In the genomic region with DNA sequence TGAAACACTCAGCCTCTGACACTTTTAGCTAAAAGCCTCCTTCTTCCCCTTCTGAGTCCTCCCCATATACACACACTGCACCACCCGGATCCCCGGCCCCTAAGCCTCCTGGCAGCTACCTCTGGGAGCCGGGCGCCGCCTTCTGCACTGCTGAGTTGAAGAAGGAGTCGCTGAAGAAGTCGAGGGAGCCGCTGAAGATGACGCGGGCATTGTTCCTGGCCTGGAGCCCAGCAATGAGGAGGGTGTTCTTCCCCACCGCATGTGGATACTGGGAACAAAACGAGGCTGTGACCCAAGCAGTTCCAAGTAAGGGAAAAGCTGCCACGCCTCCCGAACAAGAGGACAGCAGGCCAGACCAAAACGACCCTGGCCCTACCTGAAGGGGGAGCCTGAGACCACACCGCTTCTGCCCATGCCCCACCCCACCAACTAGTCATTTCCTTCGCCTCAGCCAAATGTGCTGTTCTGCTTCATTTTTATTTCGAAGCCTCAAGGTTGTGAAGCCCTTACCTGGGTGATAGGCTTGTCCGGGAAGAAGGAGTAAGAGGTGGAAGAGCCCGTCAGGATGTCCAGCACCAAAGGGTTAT, we compare ENCODE assay signal across 17 cellular contexts. TPM values are rescaled to one million over a fixed set of nuclear protein-coding genes. Genes with fewer than 3 reads are reported as not detected.
DNase-seq lines count a peak whose midpoint lies in the region; ATAC-seq, FAIRE-seq and TF ChIP-seq lines count a peak whose summit lies in the region.
"Had no signal": no experiment of that assay in that cellular context is flagged by ENCODE, and none has a peak within 500 bp of the region (broad histone marks: within the 10 kb centered on the region; RNA-seq: fewer than 3 reads in every experiment).

No MANE protein-coding gene starts in this region.

- no peak overlapping the region for H3K4me3 ChIP-seq in HEK293 (ENCODE audit: low read depth, low read length)
- no peak overlapping the region for H3K4me3 ChIP-seq in K562
- no peak overlapping the region for H3K4me3 ChIP-seq in sigmoid colon
- H3K4me3 ChIP-seq: suprapubic skin had no signal

- H3K36me3 ChIP-seq in HEK293 (ENCODE audit: control insufficient read depth in 2 of 2, insufficient read depth in 1 of 2, low read length in 2 of 2) (peaks cover 45 to 98% of the 10 kb centered on the region in 2 experiments), K562 (ENCODE audit: control insufficient read depth, insufficient read depth, low read length) (peaks cover 91% of the 10 kb centered on the region), sigmoid colon (peaks cover 43 to 91% (median 64%) of the 10 kb centered on the region in 4 donors)

- peaks cover 5% of the 10 kb centered on the region for H4K20me1 ChIP-seq in K562 (replicated peaks; ENCODE audit: control insufficient read depth, insufficient read depth, low read length)

- peak; percentile 50; the same call in 2 of the 3 replicates for ATAC-seq in K562
- peak; percentile 36 for ATAC-seq in left ventricle myocardium superior

- TF ChIP-seq CTCF in HEK293 (tag by site-specific recombination; IDR thresholded peaks at IDR 0.05) (no peak), K562 (IDR thresholded peaks at IDR 0.05 in 2 of 3, conservative IDR thresholded peaks at IDR 0.05 in 1 of 3; ENCODE audit: insufficient read depth in 2 of 3, low read depth in 1 of 3, low read length in 3 of 3) (peak in 2 of 3 experiments; percentile 23 to 31; a peak in 1 of 6 replicates), sigmoid colon (IDR thresholded peaks at IDR 0.05) (no peak)

- no peak overlapping the region; a peak in 1 of 4 replicates for H3K9ac ChIP-seq in K562 (ENCODE audit: insufficient read depth in 1 of 2, low read depth in 2 of 2, low read length in 2 of 2)

- H3K79me2 ChIP-seq in K562 (ENCODE audit: control insufficient read depth, insufficient read depth, low read length) = peaks cover 28% of the 10 kb centered on the region

- WGBS in K562 (ENCODE audit: insufficient coverage, low coverage, missing lambda C conversion rate) = 85% methylated on average over 20 of the region's 20 CpGs
- WGBS in sigmoid colon, 2 donors = 76 to 86% methylated on average over 20 of the region's 20 CpGs

- TF ChIP-seq POLR2A in K562 (conservative IDR thresholded peaks at IDR 0.05) (no peak), sigmoid colon (IDR thresholded peaks at IDR 0.05) (no peak)

- H3K9me1 ChIP-seq in K562 (ENCODE audit: control insufficient read depth, insufficient read depth, low read length) = peaks cover 1% of the 10 kb centered on the region

- POLR2A ChIA-PET in HEK293 (lab: Yijun Ruan, JAX) (interaction anchor here (1.6 kb wide), 1 partner anchor 20 kb away, joined by 8 read pairs; no protein-coding TSS in a partner anchor), K562 (lab: Yijun Ruan, JAX) (interaction anchor here (2.6 kb wide), 1 partner anchor 8 kb away, joined by 11 read pairs; no protein-coding TSS in a partner anchor)

- in situ Hi-C loops in K562 (cut with MboI) = no loop called here

- no peak overlapping the region for H2AFZ ChIP-seq in K562 (ENCODE audit: low read depth, low read length)

- no peaks in the 10 kb centered on the region for H3K4me1 ChIP-seq in HEK293 (ENCODE audit: control insufficient read depth, insufficient read depth, low read length)
- peaks cover 0 to 5% of the 10 kb centered on the region in 2 experiments; a peak in 1 of 5 replicates for H3K4me1 ChIP-seq in K562 (replicated peaks in 1 of 2; ENCODE audit: control insufficient read depth in 2 of 2, insufficient read depth in 2 of 2, low read length in 2 of 2)
- H3K4me1 ChIP-seq in sigmoid colon = peaks cover 0 to 3% (median under 1%) of the 10 kb centered on the region in 4 donors
- H3K4me1 ChIP-seq: Caco-2 had no signal

- DNase-seq in K562 (ENCODE audit: extremely low read depth in 1 of 4, low spot score in 3 of 4) = no peak
- peak; percentile 51 for DNase-seq in left ventricle myocardium superior
- peak; percentile 74 for DNase-seq in sigmoid colon
- DNase-seq in stimulated activated CD4-positive, alpha-beta T cell treated with anti-CD3 and anti-CD28 coated beads, Interleukin-4, amount 100 ng/mL, for 1 hour = no peak
- no peak for DNase-seq in GM19240 (ENCODE audit: insufficient read length, low spot score)
- DNase-seq in hepatic stellate cell (ENCODE audit: low spot score) = no peak
- DNase-seq in NOMO-1 treated with dmso at 0.1 percent for 144 hours (lab: John Stamatoyannopoulos, UW; ENCODE audit: unreplicated experiment) = no peak
- DNase-seq: activated CD4-positive, CD25-positive, alpha-beta regulatory T cell; activated effector memory CD4-positive, alpha-beta T cell treated with Interleukin-2 at 50 U/mL for 16 hours; amniotic stem cell; Caco-2; NCI-H1930; SHP77; stimulated activated CD4-positive, alpha-beta T cell treated with anti-CD3 and anti-CD28 coated beads, Interleukin-4, amount 100 ng/mL, for 24 hours had no signal

- CTCF ChIA-PET in HEK293 (lab: Yijun Ruan, JAX) (interaction anchor here (0.6 to 1.5 kb wide), 3 partner anchors 21 to 1615 kb away, joined by 3 to 4 read pairs (median 3); no protein-coding TSS in a partner anchor), K562 (lab: Yijun Ruan, JAX; ENCODE audit: low intra/inter-chr PET ratio) (no interaction called here)

- H3K27ac ChIP-seq in HEK293 (ENCODE audit: extremely low read depth, low read depth, low read length) (no peak overlapping the region), K562 (ENCODE audit: extremely low read depth, low read depth, low read length) (no peak overlapping the region), sigmoid colon (peak overlapping the region in 2 of 4 donors; percentile 35 to 44)
- H3K27ac ChIP-seq: suprapubic skin had no signal

- TF ChIP-seq RAD21 in K562 (CRISPR knock-in tag; conservative IDR thresholded peaks at IDR 0.05 in 1 of 2, IDR thresholded peaks at IDR 0.05 in 1 of 2) = 0 out of 4 replicates have a peak, but pooled peaks of 1 of the 2 experiments have one; percentile 7

- intact Hi-C loops in K562 (cut with micrococcal nuclease) (no loop called here), left ventricle myocardium superior (cut with micrococcal nuclease) (no loop called here), sigmoid colon (cut with DNase I) (no loop called here)

- H3K9me3 ChIP-seq in HEK293 (ENCODE audit: control insufficient read depth, insufficient read depth, low read depth, low read length) = no peaks in the 10 kb centered on the region
- no peaks in the 10 kb centered on the region for H3K9me3 ChIP-seq in K562 (replicated peaks; ENCODE audit: control insufficient read depth, insufficient read depth, low read depth, low read length)
- no peaks in the 10 kb centered on the region for H3K9me3 ChIP-seq in sigmoid colon
- H3K9me3 ChIP-seq: Caco-2, suprapubic skin had no signal

- TF ChIP-seq EP300 in K562 (IDR thresholded peaks at IDR 0.05; ENCODE audit: low read length) = no peak
- no peak for TF ChIP-seq EP300 in sigmoid colon (IDR thresholded peaks at IDR 0.05)

- no TSS peak for BruUV-seq in K562 (replicated peaks; lab: Mats Ljungman, UMichigan)

- no peak for FAIRE-seq in K562 (lab: Jason Lieb, UNC)
- FAIRE-seq: endothelial cell of umbilical vein had no signal

- H3K27me3 ChIP-seq in K562 (ENCODE audit: control insufficient read depth in 2 of 2, insufficient read depth in 2 of 2, low read length in 2 of 2) (no peaks in the 10 kb centered on the region), sigmoid colon (no peaks in the 10 kb centered on the region)
- H3K27me3 ChIP-seq: suprapubic skin had no signal

- H3K4me2 ChIP-seq in K562 (ENCODE audit: insufficient read depth, low read length) = no peak overlapping the region

RNA-seq across cellular contexts. Expression of gene DDOST, which starts 7.0 kb away (rescaled TPM):
- 175 and 296 TPM in 2 replicates for total RNA-seq in K562 (2011; cell fraction: chromatin; rRNA removed; ENCODE audit: low replicate concordance)
- total RNA-seq in K562 (2011; cell fraction: nucleolus; rRNA removed) = 446 and 467 TPM in 2 replicates
- total RNA-seq in K562 (2011; cell fraction: nucleoplasm; rRNA removed) = 312 and 382 TPM in 2 replicates
- 209 and 254 TPM in 2 replicates for total RNA-seq in K562 (2014; rRNA removed)
- total RNA-seq in K562 (2014; rRNA removed; fragmentation: Illumina TruSeq; extraction: Trizol) = 148 and 173 TPM in 2 replicates
- 240 and 241 TPM in 2 replicates for total RNA-seq in K562 (2015; rRNA removed; fragmentation: Illumina TruSeq; extraction: Trizol)
- total RNA-seq in K562 (2021) = 204 and 214 TPM in 2 replicates
- 260 and 287 TPM in 2 replicates for polyA plus RNA-seq in K562 (2011; rRNA removed)
- polyA plus RNA-seq in K562 (2011; cell fraction: cytosol; rRNA removed) = 342 and 406 TPM in 2 replicates
- 69.7 and 99.0 TPM in 2 replicates for polyA plus RNA-seq in K562 (2011; cell fraction: nucleus; rRNA removed)
- polyA plus RNA-seq in K562 (2012) = 227 and 356 TPM in 2 replicates
- polyA plus RNA-seq in K562 (2014; fragmentation: Illumina TruSeq; extraction: Trizol) = 255 and 267 TPM in 2 replicates
- 100 to 1,000 TPM; 185 to 306 TPM for polyA plus RNA-seq in K562 (2014; fragmentation: Nextera tagmentation; extraction: Ambion mirVana)
- 222 and 268 TPM in 2 replicates for polyA plus RNA-seq in K562 (2014; rRNA removed)
- polyA minus RNA-seq in K562 (2011; rRNA and poly(A)+ RNA removed) = 217 and 219 TPM in 2 replicates
- 93.0 and 124 TPM in 2 replicates for polyA minus RNA-seq in K562 (2011; cell fraction: cytosol; rRNA and poly(A)+ RNA removed)
- polyA minus RNA-seq in K562 (2011; cell fraction: nucleus; rRNA and poly(A)+ RNA removed) = 35.7 and 64.2 TPM in 2 replicates
- total RNA-seq in left ventricle myocardium superior = 135 TPM
- total RNA-seq in sigmoid colon = 10 to 100 TPM; 87.8 to 98.9 (median 91.1) TPM
- 100 to 1,000 TPM in 1 of 3 donors, 10 to 100 TPM in 2; 61.3 to 243 (median 77.0) TPM for polyA plus RNA-seq in sigmoid colon

RNA-seq across cellular contexts. Expression of gene PINK1, which starts 20.9 kb away (rescaled TPM):
- total RNA-seq in K562 (2011; cell fraction: chromatin; rRNA removed; ENCODE audit: low replicate concordance) = 7.4 and 10.6 TPM in 2 replicates
- total RNA-seq in K562 (2011; cell fraction: nucleolus; rRNA removed) = 5.8 and 8.2 TPM in 2 replicates
- 7.4 and 8.1 TPM in 2 replicates for total RNA-seq in K562 (2011; cell fraction: nucleoplasm; rRNA removed)
- total RNA-seq in K562 (2014; rRNA removed) (11.3 and 12.9 TPM in 2 replicates), K562 (2014; rRNA removed; fragmentation: Illumina TruSeq; extraction: Trizol) (5.7 and 6.2 TPM in 2 replicates), K562 (2015; rRNA removed; fragmentation: Illumina TruSeq; extraction: Trizol) (5.9 and 6.5 TPM in 2 replicates), K562 (2021) (9.3 and 9.5 TPM in 2 replicates), left ventricle myocardium superior (261 TPM), sigmoid colon (100 to 1,000 TPM; 137 to 179 (median 161) TPM)
- polyA plus RNA-seq in K562 (2011; rRNA removed) (6.8 and 9.3 TPM in 2 replicates), K562 (2014; fragmentation: Illumina TruSeq; extraction: Trizol) (7.6 and 9.9 TPM in 2 replicates), K562 (2014; fragmentation: Nextera tagmentation; extraction: Ambion mirVana) (1 to 10 TPM; 1.5 to 2.2 TPM), K562 (2014; rRNA removed) (10.2 and 10.5 TPM in 2 replicates), sigmoid colon (100 to 1,000 TPM in 2 of 3 donors, 10 to 100 TPM in 1; 60.1 to 149 (median 144) TPM)
- polyA plus RNA-seq in K562 (2011; cell fraction: cytosol; rRNA removed) = 8.0 and 11.3 TPM in 2 replicates
- polyA plus RNA-seq in K562 (2011; cell fraction: nucleus; rRNA removed) = 5.3 and 5.6 TPM in 2 replicates
- polyA plus RNA-seq in K562 (2012) = 9.1 and 27.2 TPM in 2 replicates
- 4.9 TPM in 2 replicates for polyA minus RNA-seq in K562 (2011; rRNA and poly(A)+ RNA removed)
- polyA minus RNA-seq in K562 (2011; cell fraction: cytosol; rRNA and poly(A)+ RNA removed) = 3.1 and 4.2 TPM in 2 replicates
- 1.5 and 2.2 TPM in 2 replicates for polyA minus RNA-seq in K562 (2011; cell fraction: nucleus; rRNA and poly(A)+ RNA removed)

Comparison
In these comparisons a context has a peak if more than half of its experiments do, and no peak if none do; other contexts are left out.
1. CTCF ChIP-seq: peak in K562 (2 of 3); none in HEK293 (single experiment) and sigmoid colon (0 of 4).
2. DNase-seq: peak in left ventricle myocardium superior (single experiment) and sigmoid colon (single experiment); none in K562 (0 of 4), stimulated activated CD4-positive, alpha-beta T cell treated with anti-CD3 and anti-CD28 coated beads, Interleukin-4, amount 100 ng/mL, for 1 hour (single experiment), GM19240 (single experiment), hepatic stellate cell (single experiment) and NOMO-1 treated with dmso at 0.1 percent for 144 hours (single experiment).
3. RNA of gene PINK1, which starts 20.9 kb away (total RNA-seq): 261 TPM in left ventricle myocardium superior (single experiment) and 137 to 179 TPM in sigmoid colon; 5.7 to 12.9 TPM in K562; every median in the first group is over 4 times any median in the second.
4. Of the 44 proteins assayed by ChIP-seq in both K562 and HEK293: peak only in K562: CTCF; only in HEK293: none; in both: none; in neither: 43.